ENCODE assay signal across 10 cellular contexts in the genomic region with DNA sequence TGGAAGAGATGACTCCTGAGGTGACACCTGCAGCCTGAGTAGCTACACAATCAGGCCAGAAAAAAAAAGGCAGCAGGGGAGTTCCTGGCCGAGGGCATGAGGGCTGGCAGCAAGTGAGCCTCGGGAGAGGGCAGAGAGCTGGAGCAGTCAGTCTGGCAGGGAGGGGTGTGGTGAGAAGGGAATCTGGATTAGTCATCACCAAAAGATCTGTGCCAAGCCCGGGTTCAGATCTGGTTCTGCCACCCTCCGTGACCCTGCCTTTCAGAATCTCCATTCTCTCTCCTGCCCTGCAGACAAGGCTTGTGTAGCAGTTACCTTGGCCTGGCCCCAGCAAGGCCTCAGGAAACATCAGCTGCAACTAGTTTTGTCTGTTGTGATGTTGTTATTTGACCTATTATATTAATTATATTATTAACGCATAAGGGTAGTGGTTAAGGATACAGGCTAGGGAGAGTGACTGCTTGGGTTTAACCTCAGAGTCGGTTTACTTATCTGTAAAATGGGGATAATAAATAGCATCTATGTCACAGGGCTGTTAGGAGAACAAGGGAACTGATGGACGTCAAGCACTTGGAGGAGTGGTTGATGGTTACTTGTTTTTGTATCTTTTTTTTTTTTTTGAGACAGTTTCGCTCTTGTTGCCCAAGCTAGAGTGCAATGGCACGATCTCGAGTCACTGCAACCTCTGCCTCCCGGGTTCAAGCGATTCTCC. TPM values are rescaled to one million over a fixed set of nuclear protein-coding genes. Genes with fewer than 3 reads are reported as not detected.
A peak's percentile ranks its signal among the peaks of the same experiment; 100 is the strongest.
DNase-seq lines count a peak whose midpoint lies in the region; FAIRE-seq and TF ChIP-seq lines count a peak whose summit lies in the region.
"Had no signal": no experiment of that assay in that cellular context is flagged by ENCODE, and none has a peak within 500 bp of the region (broad histone marks: within the 10 kb centered on the region; RNA-seq: fewer than 3 reads in every experiment).

No MANE protein-coding gene starts in this region.

- DNase-seq in H54 (ENCODE audit: insufficient read length, low spot score), result peak; percentile 90
- no peak for DNase-seq in esophagus muscularis mucosa (ENCODE audit: extremely low spot score)
- no peak for DNase-seq in central memory CD4-positive, alpha-beta T cell
- no peak for DNase-seq in NCI-H2171 treated with DMSO at 0.1 percent for 48 hours (lab: John Stamatoyannopoulos, UW)
- no peak for DNase-seq in BE2C
- no peak for DNase-seq in endothelial cell (ENCODE audit: low spot score)

- no peak for TF ChIP-seq CTCF in OCI-LY3 (IDR thresholded peaks at IDR 0.05; ENCODE audit: low read depth, low read length)
- TF ChIP-seq CTCF in esophagus muscularis mucosa (IDR thresholded peaks at IDR 0.05), result no peak
- TF ChIP-seq CTCF in parathyroid adenoma (IDR thresholded peaks at IDR 0.05), result no peak
- no peak for TF ChIP-seq CTCF in BE2C (IDR thresholded peaks at IDR 0.05; ENCODE audit: low read depth, low read length)
- no peak for TF ChIP-seq CTCF in endothelial cell (IDR thresholded peaks at IDR 0.05; ENCODE audit: unreplicated experiment)

- H3K27ac Mint-ChIP-seq in endothelial cell (ENCODE audit: unreplicated experiment), result no peak overlapping the region

- H3K79me2 ChIP-seq in OCI-LY3 (ENCODE audit: low read length), result peaks cover 19% of the 10 kb centered on the region
- peaks cover 7% of the 10 kb centered on the region for H3K79me2 ChIP-seq in parathyroid adenoma

- H3K27me3 ChIP-seq in OCI-LY3 (ENCODE audit: low read depth, low read length) (no peaks in the 10 kb centered on the region), esophagus muscularis mucosa (no peaks in the 10 kb centered on the region), parathyroid adenoma (ENCODE audit: control insufficient read depth, insufficient read depth, low read length) (no peaks in the 10 kb centered on the region), BE2C (no peaks in the 10 kb centered on the region)
- H3K27me3 ChIP-seq: uterus had no signal

- TF ChIP-seq EP300 in esophagus muscularis mucosa (IDR thresholded peaks at IDR 0.05), result no peak

- intact Hi-C loops in esophagus muscularis mucosa (cut with DNase I), result loop anchor here (10.0 kb wide), 1 partner anchor 78 kb away; the partner anchor contains the start of genes ZNF146 and ZNF565

- H3K36me3 Mint-ChIP-seq in endothelial cell (ENCODE audit: low read depth, unreplicated experiment), result peaks cover 11% of the 10 kb centered on the region

- H3K4me3 ChIP-seq in OCI-LY3 (ENCODE audit: low read length) (peak overlapping the region; percentile 69), esophagus muscularis mucosa (peak overlapping the region in 1 of 4 donors; percentile 1), parathyroid adenoma (ENCODE audit: low read depth, low read length) (peak overlapping the region; percentile 41), BE2C (ENCODE audit: low read depth, low read length) (no peak overlapping the region)
- H3K4me3 ChIP-seq: uterus had no signal

- H3K36me3 ChIP-seq in OCI-LY3 (replicated peaks; ENCODE audit: low read depth, low read length) (peaks cover 4% of the 10 kb centered on the region), esophagus muscularis mucosa (peaks cover 0 to 5% (median 2%) of the 10 kb centered on the region in 4 donors), parathyroid adenoma (ENCODE audit: control insufficient read depth, insufficient read depth, low read length) (no peaks in the 10 kb centered on the region), BE2C (peaks cover 4% of the 10 kb centered on the region; the same call in 1 of the 2 replicates)
- H3K36me3 ChIP-seq: uterus had no signal

- H3K9me3 ChIP-seq in OCI-LY3 (ENCODE audit: insufficient read depth, low read length) (no peaks in the 10 kb centered on the region), esophagus muscularis mucosa (no peaks in the 10 kb centered on the region), parathyroid adenoma (ENCODE audit: control insufficient read depth, low read length) (no peaks in the 10 kb centered on the region), BE2C (no peaks in the 10 kb centered on the region)
- H3K9me3 ChIP-seq: uterus had no signal

- WGBS in esophagus muscularis mucosa, result 58% methylated on average over 12 of the region's 12 CpGs

- H4K20me1 ChIP-seq in OCI-LY3 (ENCODE audit: insufficient read depth, low read length), result peaks cover 10% of the 10 kb centered on the region

- peak; percentile 73 for FAIRE-seq in H54 (lab: Jason Lieb, UNC)

- H3K27me3 Mint-ChIP-seq in endothelial cell (ENCODE audit: unreplicated experiment), result peaks cover 17% of the 10 kb centered on the region

- peak overlapping the region; percentile 79 for H2AFZ ChIP-seq in OCI-LY3 (ENCODE audit: low read depth, low read length)
- peak overlapping the region; percentile 71 for H2AFZ ChIP-seq in parathyroid adenoma

- no peaks in the 10 kb centered on the region for H3K9me3 Mint-ChIP-seq in endothelial cell (ENCODE audit: unreplicated experiment)

- H3K4me1 ChIP-seq in OCI-LY3 (ENCODE audit: low read length) (peaks cover 26% of the 10 kb centered on the region), esophagus muscularis mucosa (peaks cover 23 to 46% (median 42%) of the 10 kb centered on the region in 4 donors), parathyroid adenoma (peaks cover 9% of the 10 kb centered on the region), BE2C (no peaks in the 10 kb centered on the region)

- peak overlapping the region; percentile 78 for H3K4me2 ChIP-seq in OCI-LY3 (ENCODE audit: low read length)
- H3K4me2 ChIP-seq in parathyroid adenoma (ENCODE audit: low read length), result peak overlapping the region; percentile 37

- peaks cover 16% of the 10 kb centered on the region for H3K4me1 Mint-ChIP-seq in endothelial cell (ENCODE audit: unreplicated experiment)

- peak overlapping the region; percentile 54 for H3K9ac ChIP-seq in OCI-LY3 (ENCODE audit: low read length)
- no peak overlapping the region for H3K9ac ChIP-seq in parathyroid adenoma

- H3K27ac ChIP-seq in OCI-LY3 (ENCODE audit: low read length), result peak overlapping the region; percentile 40
- peak overlapping the region; percentile 49 to 92 (median 73) for H3K27ac ChIP-seq in esophagus muscularis mucosa (replicated peaks in 1 of 4)
- H3K27ac ChIP-seq in parathyroid adenoma, result peak overlapping the region; percentile 72

- no peak overlapping the region for H3K4me3 Mint-ChIP-seq in endothelial cell (ENCODE audit: unreplicated experiment)

- TF ChIP-seq POLR2A in H54 (IDR thresholded peaks at IDR 0.05; ENCODE audit: low read depth, low read length) (no peak), esophagus muscularis mucosa (IDR thresholded peaks at IDR 0.05; ENCODE audit: low read depth) (no peak)

RNA-seq across cellular contexts. Expression of gene CAPNS1, which starts 2.7 kb away (rescaled TPM):
- total RNA-seq in esophagus muscularis mucosa (100 to 1,000 TPM; 212 to 245 (median 229) TPM), endothelial cell (ENCODE audit: unreplicated experiment) (901 TPM)
- polyA plus RNA-seq in BE2C (2012; ENCODE audit: insufficient read depth, insufficient read length, low read depth), result 632 TPM

RNA-seq across cellular contexts. Expression of gene COX7A1, which starts 15.1 kb away (rescaled TPM):
- 100 to 1,000 TPM in 2 of 4 donors, 10 to 100 TPM in 2; 65.8 to 231 (median 101) TPM for total RNA-seq in esophagus muscularis mucosa
- polyA plus RNA-seq in BE2C (2012; ENCODE audit: insufficient read depth, insufficient read length, low read depth), result not detected
- 5.2 TPM for total RNA-seq in endothelial cell (ENCODE audit: unreplicated experiment)

RNA-seq across cellular contexts. Expression of gene TBCB, which starts 21.9 kb away (rescaled TPM):
- total RNA-seq in esophagus muscularis mucosa (100 to 1,000 TPM; 164 to 230 (median 192) TPM), endothelial cell (ENCODE audit: unreplicated experiment) (206 TPM)
- 500 TPM for polyA plus RNA-seq in BE2C (2012; ENCODE audit: insufficient read depth, insufficient read length, low read depth)

RNA-seq across cellular contexts. Expression of gene POLR2I, which starts 22.5 kb away (rescaled TPM):
- 100 to 1,000 TPM in 2 of 4 donors, 10 to 100 TPM in 2; 64.8 to 152 (median 85.7) TPM for total RNA-seq in esophagus muscularis mucosa
- polyA plus RNA-seq in BE2C (2012; ENCODE audit: insufficient read depth, insufficient read length, low read depth), result 604 TPM
- total RNA-seq in endothelial cell (ENCODE audit: unreplicated experiment), result 66.4 TPM

RNA-seq across cellular contexts. Expression of gene OVOL3, which starts 26.2 kb away (rescaled TPM):
- total RNA-seq in esophagus muscularis mucosa (not detected), endothelial cell (ENCODE audit: unreplicated experiment) (not detected)
- not detected for polyA plus RNA-seq in BE2C (2012; ENCODE audit: insufficient read depth, insufficient read length, low read depth)
- total RNA-seq: glomerular endothelial cell, uterus had no signal

Comparison
In these comparisons a context has a peak if more than half of its experiments do, and no peak if none do; other contexts are left out.
1. RNA of gene COX7A1, which starts 15.1 kb away (total RNA-seq): 65.8 to 231 TPM in esophagus muscularis mucosa; 5.2 TPM in endothelial cell (single experiment); every median in the first group is over 10 times any median in the second.
2. Peak in every context shown above with its lines, with median percentiles within 50 percentile points of each other: H3K27ac ChIP-seq.